ENCODE assay signal across 1 cellular context in the genomic region with DNA sequence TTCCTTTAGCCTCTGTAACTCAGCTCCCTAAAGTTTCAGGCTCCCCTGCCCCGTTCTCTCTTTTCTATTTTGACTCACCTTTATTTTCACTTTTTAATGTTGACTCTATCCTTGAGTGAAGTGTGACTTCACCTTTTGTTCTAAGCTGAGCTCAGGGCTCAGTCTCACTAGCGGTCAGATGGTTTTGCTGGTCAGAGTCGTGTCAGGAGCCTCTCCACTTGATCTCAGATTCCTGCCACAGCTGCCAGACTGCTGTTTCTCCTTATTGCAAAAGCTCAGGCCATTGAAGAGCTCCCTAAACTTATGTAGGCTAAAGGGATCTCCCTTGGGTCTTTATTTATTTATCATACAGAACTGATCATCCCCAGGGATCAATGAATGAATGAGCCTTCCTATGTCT.
TF ChIP-seq lines count a peak whose summit lies in the region.

No MANE protein-coding gene starts in this region.

TF ChIP-seq in IMR-90, 13 proteins besides CTCF, POLR2A, EP300 and RAD21:
- TF ChIP-seq RCOR1 (IDR thresholded peaks at IDR 0.05; ENCODE audit: insufficient replicate concordance, low read length) (no peak), NFE2L2 (IDR thresholded peaks at IDR 0.05; ENCODE audit: low read depth, low read length) (no peak), MAFK (IDR thresholded peaks at IDR 0.05; ENCODE audit: low read depth, low read length) (no peak), CHD1 (IDR thresholded peaks at IDR 0.05; ENCODE audit: low read depth, low read length) (no peak), RFX5 (IDR thresholded peaks at IDR 0.05; ENCODE audit: low read depth, low read length) (no peak), FOS (IDR thresholded peaks at IDR 0.05; ENCODE audit: low read depth, low read length) (no peak), MAZ (IDR thresholded peaks at IDR 0.05; ENCODE audit: borderline replicate concordance, low read depth, low read length) (no peak), CEBPB (IDR thresholded peaks at IDR 0.05; ENCODE audit: low read depth, low read length) (no peak), MXI1 (IDR thresholded peaks at IDR 0.05; ENCODE audit: borderline replicate concordance, low read depth, low read length) (no peak), BHLHE40 (IDR thresholded peaks at IDR 0.05; ENCODE audit: low read depth, low read length) (no peak), SMC3 (IDR thresholded peaks at IDR 0.05; ENCODE audit: low read depth, low read length) (no peak)
- TF ChIP-seq, protein P1, sequence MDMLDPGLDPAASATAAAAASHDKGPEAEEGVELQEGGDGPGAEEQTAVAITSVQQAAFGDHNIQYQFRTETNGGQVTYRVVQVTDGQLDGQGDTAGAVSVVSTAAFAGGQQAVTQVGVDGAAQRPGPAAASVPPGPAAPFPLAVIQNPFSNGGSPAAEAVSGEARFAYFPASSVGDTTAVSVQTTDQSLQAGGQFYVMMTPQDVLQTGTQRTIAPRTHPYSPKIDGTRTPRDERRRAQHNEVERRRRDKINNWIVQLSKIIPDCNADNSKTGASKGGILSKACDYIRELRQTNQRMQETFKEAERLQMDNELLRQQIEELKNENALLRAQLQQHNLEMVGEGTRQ (IDR thresholded peaks at IDR 0.05; ENCODE audit: low read depth, low read length) = no peak
- TF ChIP-seq, protein P2, sequence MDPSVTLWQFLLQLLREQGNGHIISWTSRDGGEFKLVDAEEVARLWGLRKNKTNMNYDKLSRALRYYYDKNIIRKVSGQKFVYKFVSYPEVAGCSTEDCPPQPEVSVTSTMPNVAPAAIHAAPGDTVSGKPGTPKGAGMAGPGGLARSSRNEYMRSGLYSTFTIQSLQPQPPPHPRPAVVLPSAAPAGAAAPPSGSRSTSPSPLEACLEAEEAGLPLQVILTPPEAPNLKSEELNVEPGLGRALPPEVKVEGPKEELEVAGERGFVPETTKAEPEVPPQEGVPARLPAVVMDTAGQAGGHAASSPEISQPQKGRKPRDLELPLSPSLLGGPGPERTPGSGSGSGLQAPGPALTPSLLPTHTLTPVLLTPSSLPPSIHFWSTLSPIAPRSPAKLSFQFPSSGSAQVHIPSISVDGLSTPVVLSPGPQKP (IDR thresholded peaks at IDR 0.05; ENCODE audit: borderline replicate concordance, low read depth, low read length) = no peak
